3 cellular contexts compared by ENCODE assay signal in genomic region chr1:11046625-11047365, GRCh38.
TF ChIP-seq lines count a peak whose summit lies in the region.

Gene MASP2, minus strand, starts transcription at chr1:11047239. Its CDS starts 32 bp downstream, at chr1:11047207.

TF ChIP-seq in SK-N-SH, 30 proteins besides CTCF, POLR2A, EP300 and RAD21 (continued from another document):
- no peak for TF ChIP-seq USF2 (IDR thresholded peaks at IDR 0.05; ENCODE audit: borderline replicate concordance, low read depth, low read length)
TF ChIP-seq in SK-N-SH: peak in this region for 0.

TF ChIP-seq in SK-N-SH treated with all-trans-retinoic acid at 6 μM for 48 hours, 23 proteins besides CTCF, POLR2A, EP300 and RAD21 (continued from another document):
- TF ChIP-seq PATZ1 (CRISPR knock-in tag; IDR thresholded peaks at IDR 0.05; ENCODE audit: borderline replicate concordance) (no peak), ZFP3 (CRISPR knock-in tag; IDR thresholded peaks at IDR 0.05) (no peak), ZNF565 (CRISPR knock-in tag; conservative IDR thresholded peaks at IDR 0.05; ENCODE audit: low read depth) (no peak), BACH2 (CRISPR knock-in tag; IDR thresholded peaks at IDR 0.05; ENCODE audit: borderline replicate concordance) (no peak), PPARA (CRISPR knock-in tag; IDR thresholded peaks at IDR 0.05; ENCODE audit: borderline replicate concordance) (no peak), ARNTL (CRISPR knock-in tag; IDR thresholded peaks at IDR 0.05; ENCODE audit: borderline replicate concordance, low read depth) (no peak), GLIS3 (CRISPR knock-in tag; IDR thresholded peaks at IDR 0.05) (no peak)

TF ChIP-seq in IMR-90, 13 proteins besides CTCF, POLR2A, EP300 and RAD21 (continued from another document):
- TF ChIP-seq USF2 (IDR thresholded peaks at IDR 0.05; ENCODE audit: low read depth, low read length) (no peak), RCOR1 (IDR thresholded peaks at IDR 0.05; ENCODE audit: insufficient replicate concordance, low read length) (no peak), MXI1 (IDR thresholded peaks at IDR 0.05; ENCODE audit: borderline replicate concordance, low read depth, low read length) (no peak), RFX5 (IDR thresholded peaks at IDR 0.05; ENCODE audit: low read depth, low read length) (no peak)
